Comparison of ENCODE assay signal across 16 cellular contexts in the genomic region with DNA sequence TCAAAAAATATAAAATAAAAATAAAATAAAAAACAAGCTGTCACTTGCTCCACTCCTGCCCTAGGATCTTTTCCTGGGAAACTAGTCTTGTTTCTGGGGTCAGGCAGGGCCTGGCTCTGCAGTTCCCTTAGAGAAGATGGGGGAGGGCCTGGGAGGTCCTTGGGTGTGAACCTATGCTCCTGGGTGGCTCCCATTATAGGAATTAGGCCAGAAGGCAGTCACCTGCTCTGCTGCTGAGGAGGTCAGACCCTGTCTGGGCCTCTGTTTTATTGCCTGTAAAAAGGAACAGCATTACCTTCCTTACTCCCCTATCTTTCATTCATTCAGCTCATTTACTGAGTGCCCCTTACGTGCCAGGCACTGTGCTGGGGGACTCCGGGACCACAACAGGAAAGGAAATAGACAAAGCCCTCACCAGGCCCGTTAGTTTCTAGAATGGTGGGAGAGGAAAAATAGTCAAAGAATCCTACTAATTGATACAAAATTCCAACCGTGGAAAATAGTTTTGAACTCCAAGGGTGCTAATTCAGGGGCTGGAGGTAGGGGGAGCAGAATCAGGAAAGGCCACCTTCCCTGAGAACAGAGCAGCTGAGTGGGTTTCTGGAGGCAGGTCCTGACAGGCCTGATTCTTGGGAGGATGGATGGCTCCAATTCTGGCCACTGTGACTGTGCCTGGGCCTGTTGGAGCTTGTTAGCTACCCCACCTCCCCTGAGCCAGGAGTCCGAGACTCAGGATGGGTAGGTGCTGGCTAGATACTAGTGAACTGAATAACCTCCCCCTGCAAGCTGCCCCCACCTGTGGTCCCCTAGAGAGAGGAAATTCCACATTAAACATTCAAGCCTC. TPM values are rescaled to one million over a fixed set of nuclear protein-coding genes. Genes with fewer than 3 reads are reported as not detected.
A peak's percentile ranks its signal among the peaks of the same experiment; 100 is the strongest.
DNase-seq lines count a peak whose midpoint lies in the region; ATAC-seq and TF ChIP-seq lines count a peak whose summit lies in the region.
"Had no signal": no experiment of that assay in that cellular context is flagged by ENCODE, and none has a peak within 500 bp of the region (broad histone marks: within the 10 kb centered on the region; RNA-seq: fewer than 3 reads in every experiment).

No MANE protein-coding gene starts in this region.

- no peak for ATAC-seq in central memory CD8-positive, alpha-beta T cell (replicated peaks; ENCODE audit: extremely low read depth, poor library complexity, severe bottlenecking)
- ATAC-seq in SK-N-SH treated with all-trans-retinoic acid at 6 μM for 48 hours, result no peak
- no peak for ATAC-seq in GM19328 (IDR thresholded peaks at IDR 0.05; ENCODE audit: unreplicated experiment)

- intact Hi-C loops in activated CD4-positive, alpha-beta T cell treated with anti-CD3 and anti-CD28 coated beads, Interleukin-2, amount 10 ng/mL, durations not matched to agents 24 days and 14 days (cut with micrococcal nuclease), result no loop called here

- no peak overlapping the region for H3K27ac ChIP-seq in neuronal stem cell (replicated peaks; ENCODE audit: low read length)

- peak overlapping the region; percentile 10 for H3K4me3 Mint-ChIP-seq in activated CD4-positive, alpha-beta T cell treated with anti-CD3 and anti-CD28 coated beads, Interleukin-2, amount 10 ng/mL, durations not matched to agents 24 days and 14 days
- H3K4me3 Mint-ChIP-seq in central memory CD8-positive, alpha-beta T cell, result peak overlapping the region; percentile 71

- H3K23ac ChIP-seq in neuronal stem cell (ENCODE audit: low read depth, low read length, poor library complexity), result no peak overlapping the region

- no peak overlapping the region for H2BK15ac ChIP-seq in neuronal stem cell (ENCODE audit: low read length)

- peaks cover 0 to 19% (median 15%) of the 10 kb centered on the region in 3 experiments for H3K27me3 ChIP-seq in neuronal stem cell (ENCODE audit: control insufficient read depth in 3 of 3, insufficient read depth in 3 of 3, low read depth in 1 of 3, low read length in 3 of 3)

- no peak overlapping the region for H3K27ac Mint-ChIP-seq in activated CD4-positive, alpha-beta T cell treated with anti-CD3 and anti-CD28 coated beads, Interleukin-2, amount 10 ng/mL, durations not matched to agents 24 days and 14 days
- no peak overlapping the region for H3K27ac Mint-ChIP-seq in central memory CD8-positive, alpha-beta T cell (ENCODE audit: low read depth)

- H2BK12ac ChIP-seq in neuronal stem cell (ENCODE audit: low read length), result no peak overlapping the region

- H3K9ac ChIP-seq in neuronal stem cell (ENCODE audit: low read depth, low read length, poor library complexity), result no peak overlapping the region

- no peak overlapping the region for H3K4ac ChIP-seq in neuronal stem cell (ENCODE audit: low read length)

- H3K14ac ChIP-seq in neuronal stem cell (ENCODE audit: low read length), result no peak overlapping the region

- H4K8ac ChIP-seq in neuronal stem cell (ENCODE audit: low read depth, low read length), result no peak overlapping the region

- H2AFZ ChIP-seq in neuronal stem cell (ENCODE audit: low read length), result peak overlapping the region; percentile 66

- peaks cover 5% of the 10 kb centered on the region for H3K4me1 Mint-ChIP-seq in activated CD4-positive, alpha-beta T cell treated with anti-CD3 and anti-CD28 coated beads, Interleukin-2, amount 10 ng/mL, durations not matched to agents 24 days and 14 days
- H3K4me1 Mint-ChIP-seq in central memory CD8-positive, alpha-beta T cell, result no peaks in the 10 kb centered on the region

- no peak overlapping the region for H3K18ac ChIP-seq in neuronal stem cell (ENCODE audit: low read length)

- H3K9me3 Mint-ChIP-seq in activated CD4-positive, alpha-beta T cell treated with anti-CD3 and anti-CD28 coated beads, Interleukin-2, amount 10 ng/mL, durations not matched to agents 24 days and 14 days, result no peaks in the 10 kb centered on the region
- no peaks in the 10 kb centered on the region for H3K9me3 Mint-ChIP-seq in central memory CD8-positive, alpha-beta T cell

- H3K4me1 ChIP-seq in neuronal stem cell (ENCODE audit: control insufficient read depth in 2 of 2, insufficient read depth in 1 of 2, low read depth in 1 of 2, low read length in 2 of 2), result peaks cover 7 to 18% of the 10 kb centered on the region in 2 donors

- H3K36me3 Mint-ChIP-seq in activated CD4-positive, alpha-beta T cell treated with anti-CD3 and anti-CD28 coated beads, Interleukin-2, amount 10 ng/mL, durations not matched to agents 24 days and 14 days (ENCODE audit: low read depth), result peaks cover 3% of the 10 kb centered on the region
- peaks cover 2% of the 10 kb centered on the region for H3K36me3 Mint-ChIP-seq in central memory CD8-positive, alpha-beta T cell (ENCODE audit: insufficient read depth)

- H2AK5ac ChIP-seq in neuronal stem cell (ENCODE audit: low read depth, low read length), result no peak overlapping the region

- H3K27me3 Mint-ChIP-seq in activated CD4-positive, alpha-beta T cell treated with anti-CD3 and anti-CD28 coated beads, Interleukin-2, amount 10 ng/mL, durations not matched to agents 24 days and 14 days, result peaks cover 15% of the 10 kb centered on the region
- H3K27me3 Mint-ChIP-seq in central memory CD8-positive, alpha-beta T cell, result peaks cover 28% of the 10 kb centered on the region

- H4K91ac ChIP-seq in neuronal stem cell (ENCODE audit: low read depth, low read length, poor library complexity), result no peak overlapping the region

- H3K79me1 ChIP-seq in neuronal stem cell (ENCODE audit: low read depth, low read length), result no peaks in the 10 kb centered on the region

- DNase-seq in activated CD4-positive, alpha-beta T cell treated with anti-CD3 and anti-CD28 coated beads, Interleukin-2, amount 10 ng/mL, durations not matched to agents 24 days and 14 days, result no peak
- no peak for DNase-seq in activated CD4-positive, alpha-beta T cell treated with anti-CD3 and anti-CD28 coated beads, Interleukin-2, amount 50 U/mL, for 1 hour
- DNase-seq in NCI-H226 (peak; percentile 27), neuronal stem cell (ENCODE audit: low spot score) (no peak)
- no peak for DNase-seq in central memory CD8-positive, alpha-beta T cell (ENCODE audit: low spot score in 2 of 2)
- no peak for DNase-seq in activated CD4-positive, alpha-beta T cell treated with anti-CD3 and anti-CD28 coated beads, Interleukin-2, amount 50 U/mL, for 4 hours
- DNase-seq: activated T-cell treated with anti-CD3 and anti-CD28 coated beads for 4 hours; central memory CD4-positive, alpha-beta T cell; NCI-H2081 treated with DMSO at 0.1 percent for 48 hours; T-helper 1 cell had no signal

- no peak overlapping the region for H3K4me3 ChIP-seq in neuronal stem cell (ENCODE audit: low read length in 2 of 2)

- H3K9me3 ChIP-seq in neuronal stem cell (replicated peaks in 1 of 2; ENCODE audit: control insufficient read depth in 2 of 2, insufficient read depth in 1 of 2, low read depth in 1 of 2, low read length in 2 of 2), result no peaks in the 10 kb centered on the region

- H3K36me3 ChIP-seq in neuronal stem cell (replicated peaks in 1 of 2; ENCODE audit: control insufficient read depth in 2 of 2, insufficient read depth in 2 of 2, low read length in 2 of 2), result no peaks in the 10 kb centered on the region

- WGBS in neuronal stem cell (ENCODE audit: extremely low coverage in 2 of 2, insufficient read length in 2 of 2, insufficient replicate concordance in 1 of 2), 2 donors, result no CpG with 5 or more reads among the region's 5 CpGs

- H2BK120ac ChIP-seq in neuronal stem cell (ENCODE audit: low read depth, low read length), result peak overlapping the region; percentile 39

- H3K4me2 ChIP-seq in neuronal stem cell (ENCODE audit: insufficient read depth, low read length, poor library complexity, severe bottlenecking), result no peak overlapping the region

- H2BK5ac ChIP-seq in neuronal stem cell (ENCODE audit: low read length), result no peak overlapping the region

TF ChIP-seq in SK-N-SH treated with all-trans-retinoic acid at 6 μM for 48 hours, 23 proteins besides CTCF, POLR2A, EP300 and RAD21 (continues in another document):
- TF ChIP-seq PPARA (CRISPR knock-in tag; IDR thresholded peaks at IDR 0.05; ENCODE audit: borderline replicate concordance), result no peak
- no peak for TF ChIP-seq ZNF565 (CRISPR knock-in tag; conservative IDR thresholded peaks at IDR 0.05; ENCODE audit: low read depth)
- TF ChIP-seq ZFP30 (CRISPR knock-in tag; IDR thresholded peaks at IDR 0.05), result no peak
- TF ChIP-seq CSDC2 (CRISPR knock-in tag; IDR thresholded peaks at IDR 0.05), result no peak
- TF ChIP-seq TOX (CRISPR knock-in tag; IDR thresholded peaks at IDR 0.05; ENCODE audit: borderline replicate concordance), result no peak
- TF ChIP-seq SNAI2 (CRISPR knock-in tag; IDR thresholded peaks at IDR 0.05), result no peak
- TF ChIP-seq ARNTL (CRISPR knock-in tag; IDR thresholded peaks at IDR 0.05; ENCODE audit: borderline replicate concordance, low read depth), result no peak

RNA-seq across cellular contexts. Expression of gene SLC46A1, which starts 1.3 kb away (rescaled TPM):
- 7.0 and 7.9 TPM in 2 replicates for total RNA-seq in activated CD4-positive, alpha-beta T cell treated with anti-CD3 and anti-CD28 coated beads, Interleukin-2, amount 10 ng/mL, durations not matched to agents 24 days and 14 days
- 1.8 TPM for polyA plus RNA-seq in neuronal stem cell (2013, experiment 1 of 2)
- 2.3 TPM for polyA plus RNA-seq in neuronal stem cell (2013, experiment 2 of 2)

RNA-seq across cellular contexts. Expression of gene SARM1, which starts 35.9 kb away (rescaled TPM):
- 36.4 and 37.7 TPM in 2 replicates for total RNA-seq in activated CD4-positive, alpha-beta T cell treated with anti-CD3 and anti-CD28 coated beads, Interleukin-2, amount 10 ng/mL, durations not matched to agents 24 days and 14 days
- polyA plus RNA-seq in neuronal stem cell (2013, experiment 1 of 2), result 4.9 TPM
- polyA plus RNA-seq in neuronal stem cell (2013, experiment 2 of 2), result 4.9 TPM

RNA-seq across cellular contexts. Expression of gene VTN, which starts 37.2 kb away (rescaled TPM):
- total RNA-seq in activated CD4-positive, alpha-beta T cell treated with anti-CD3 and anti-CD28 coated beads, Interleukin-2, amount 10 ng/mL, durations not matched to agents 24 days and 14 days, result 0.23 and 0.24 TPM in 2 replicates
- polyA plus RNA-seq in neuronal stem cell (2013, experiment 1 of 2), result 0.17 TPM
- 0.18 TPM for polyA plus RNA-seq in neuronal stem cell (2013, experiment 2 of 2)
- total RNA-seq: HT-29, mononuclear cell had no signal

RNA-seq across cellular contexts. Expression of gene SEBOX, which starts 42.4 kb away (rescaled TPM):
- not detected in 2 replicates for total RNA-seq in activated CD4-positive, alpha-beta T cell treated with anti-CD3 and anti-CD28 coated beads, Interleukin-2, amount 10 ng/mL, durations not matched to agents 24 days and 14 days
- polyA plus RNA-seq in neuronal stem cell (2013, experiment 1 of 2), result not detected
- not detected for polyA plus RNA-seq in neuronal stem cell (2013, experiment 2 of 2)
- total RNA-seq: frontal cortex, HT-29, mononuclear cell, skeletal muscle tissue had no signal

RNA-seq across cellular contexts. Expression of gene POLDIP2, which starts 50.0 kb away (rescaled TPM):
- 112 and 115 TPM in 2 replicates for total RNA-seq in activated CD4-positive, alpha-beta T cell treated with anti-CD3 and anti-CD28 coated beads, Interleukin-2, amount 10 ng/mL, durations not matched to agents 24 days and 14 days
- 55.9 TPM for polyA plus RNA-seq in neuronal stem cell (2013, experiment 1 of 2)
- polyA plus RNA-seq in neuronal stem cell (2013, experiment 2 of 2), result 56.3 TPM
